ENCODE assay signal across 21 cellular contexts in the genomic region with DNA sequence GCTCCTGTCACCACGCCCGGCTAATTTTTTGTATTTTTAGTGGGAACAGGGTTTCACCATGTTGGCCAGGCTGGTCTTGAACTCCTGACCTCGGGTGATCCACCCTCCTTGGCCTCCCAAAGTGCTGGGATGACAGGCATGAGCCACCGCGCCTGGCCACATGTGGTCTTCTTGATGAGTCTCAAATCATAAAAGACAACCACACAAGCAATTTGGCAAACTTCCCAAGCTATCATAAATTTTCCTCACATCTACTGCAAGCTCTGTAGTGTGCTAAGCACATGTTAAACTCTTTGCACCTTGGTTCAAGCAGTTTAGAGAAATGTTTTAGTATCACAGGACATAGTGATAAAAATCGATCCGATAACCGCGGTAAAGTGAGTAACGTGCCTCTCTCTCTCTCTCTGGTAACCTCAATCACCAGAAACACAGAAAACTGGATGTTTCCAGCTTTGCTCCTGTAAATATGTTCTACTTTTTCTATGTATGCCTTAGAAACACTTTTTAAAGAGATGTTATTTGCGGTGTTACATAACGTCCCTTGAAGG.
A peak's percentile ranks its signal among the peaks of the same experiment; 100 is the strongest.
DNase-seq lines count a peak whose midpoint lies in the region; ATAC-seq lines count a peak whose summit lies in the region.
"Had no signal": no experiment of that assay in that cellular context is flagged by ENCODE, and none has a peak within 500 bp of the region (broad histone marks: within the 10 kb centered on the region; RNA-seq: fewer than 3 reads in every experiment).

No MANE protein-coding gene starts in this region.

- intact Hi-C loops in left colon (cut with DNase I, micrococcal nuclease) = no loop called here

- ATAC-seq in left colon = peak; percentile 82
- no peak for ATAC-seq in GM18517 (IDR thresholded peaks at IDR 0.05; ENCODE audit: unreplicated experiment)
- ATAC-seq: stimulated activated effector memory CD8-positive, alpha-beta T cell treated with anti-CD3 and anti-CD28 coated beads, Interleukin-12 subunit alpha, Interleukin-12 subunit beta, amount 100 ng/mL, for 72 hours; T-helper 17 cell had no signal

- DNase-seq in GM04504 (ENCODE audit: low read depth) = peak; percentile 83
- DNase-seq in RPMI7951 (ENCODE audit: low read depth) = peak; percentile 33
- peak in 1 of 2 donors; percentile 23 for DNase-seq in left colon
- DNase-seq in NCI-H2029 (lab: John Stamatoyannopoulos, UW) = no peak
- no peak for DNase-seq in activated CD4-positive, alpha-beta T cell treated with anti-CD3 and anti-CD28 coated beads, Interleukin-2, amount 50 U/mL, for 4 hours
- DNase-seq in kidney tubule cell (ENCODE audit: low spot score) = no peak
- DNase-seq: activated CD4-positive, alpha-beta T cell treated with anti-CD3 and anti-CD28 coated beads, Interleukin-2, amount 50 U/mL, for 1 hour; COR-L47; DMS79 treated with DMSO at 0.1 percent for 48 hours; effector CD8-positive, alpha-beta T cell; erythroblast; H7; kidney glomerular epithelial cell; mesendoderm; MV-4-11; NCI-H2171 treated with DMSO at 0.1 percent for 48 hours; NCI-H526; T-helper 17 cell; testis had no signal

Comparison
In these comparisons a context has a peak if more than half of its experiments do, and no peak if none do; other contexts are left out.
1. DNase-seq: peak in GM04504 (single experiment) and RPMI7951 (single experiment); none in NCI-H2029 (single experiment), activated CD4-positive, alpha-beta T cell treated with anti-CD3 and anti-CD28 coated beads, Interleukin-2, amount 50 U/mL, for 4 hours (0 of 2) and kidney tubule cell (single experiment).